8 cellular contexts compared by ENCODE assay signal in the genomic region with DNA sequence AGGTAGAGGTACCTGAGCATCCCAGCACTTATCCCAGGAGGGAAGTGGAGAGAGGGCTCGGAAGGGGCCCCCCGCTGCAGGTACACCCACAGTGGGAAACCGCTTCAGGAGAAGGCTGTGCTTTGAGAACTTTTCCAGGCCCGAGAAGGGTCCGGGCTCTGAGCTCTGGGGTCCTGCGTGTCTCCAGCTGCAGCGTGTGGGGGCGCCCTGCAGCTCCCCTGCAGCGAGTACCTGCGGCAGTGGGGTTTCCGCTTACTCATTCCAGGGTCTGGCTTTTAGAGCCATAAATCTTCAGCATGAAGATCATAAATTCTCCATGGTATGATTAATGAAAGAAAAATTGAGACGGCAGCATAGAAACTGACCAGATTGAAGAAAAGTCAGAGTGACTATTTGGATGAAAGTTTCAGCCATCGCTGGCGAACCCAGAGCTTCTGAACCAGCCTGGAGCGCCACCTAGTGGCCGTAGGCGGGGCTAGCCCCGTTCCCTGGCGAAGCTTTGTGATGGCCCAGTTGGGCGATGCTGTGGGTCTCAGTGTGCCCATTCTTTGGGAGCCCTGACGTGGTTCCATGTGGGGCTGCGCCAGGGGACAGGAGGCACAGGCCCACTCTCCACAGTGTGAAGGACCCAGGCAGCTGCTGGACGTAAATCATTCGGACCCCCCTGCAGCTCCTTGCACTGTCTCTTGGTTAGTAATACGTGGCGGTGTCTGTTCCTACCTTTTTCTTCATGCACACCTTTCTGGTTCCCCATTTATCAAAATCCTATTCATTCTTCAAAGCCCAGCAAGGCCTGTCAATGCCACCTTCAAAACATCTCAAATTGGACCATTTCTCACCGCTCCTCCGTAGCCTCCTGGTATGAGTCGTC.
DNase-seq lines count a peak whose midpoint lies in the region; ATAC-seq and TF ChIP-seq lines count a peak whose summit lies in the region.

No MANE protein-coding gene starts in this region.

- TF ChIP-seq CTCF in AG04449 (IDR thresholded peaks at IDR 0.05; ENCODE audit: insufficient read depth, low read length, missing control alignments) (peak; percentile 95), cardiac fibroblast (IDR thresholded peaks at IDR 0.05; ENCODE audit: low read depth, low read length) (peak; percentile 98)

- DNase-seq in AG04449 (ENCODE audit: low read depth, low spot score) (no peak), GM19238 (ENCODE audit: insufficient read length, low spot score) (peak; percentile 83), NCI-H146 treated with DMSO at 0.1 percent for 48 hours (lab: John Stamatoyannopoulos, UW; ENCODE audit: unreplicated experiment) (peak; percentile 28), cardiac fibroblast (ENCODE audit: low read depth in 2 of 2) (peak; percentile 77 to 80), kidney tubule cell (ENCODE audit: low spot score) (peak; percentile 63)
- DNase-seq in activated CD4-positive, CD25-positive, alpha-beta regulatory T cell treated with anti-CD3 and anti-CD28 coated beads, Interleukin-2, amount 50 U/mL, for 72 hours = peak; percentile 80
- DNase-seq in stimulated activated CD4-positive, alpha-beta T cell treated with anti-CD3 and anti-CD28 coated beads, Interleukin-2, amount 100 ng/mL, for 48 hours = peak; percentile 76 to 81

- no peak for ATAC-seq in GM19463 (IDR thresholded peaks at IDR 0.05; ENCODE audit: unreplicated experiment)

- POLR2A ChIA-PET in AG04449 (lab: Yijun Ruan, JAX) = interaction anchor here (1.1 to 1.5 kb wide), 3 partner anchors 39 to 202 kb away, joined by 4 to 8 read pairs (median 7); no protein-coding TSS in a partner anchor

- H3K4me3 ChIP-seq in AG04449 (ENCODE audit: low read depth, low read length) (no peak overlapping the region), cardiac fibroblast (replicated peaks in 1 of 2; ENCODE audit: low read depth in 2 of 2, low read length in 2 of 2) (no peak overlapping the region)

- CTCF ChIA-PET in AG04449 (lab: Yijun Ruan, JAX) = interaction anchor here (0.6 to 13.2 kb wide), 52 partner anchors 9 to 530 kb away, joined by 3 to 534 read pairs (median 6); no protein-coding TSS in a partner anchor
